In genomic region chr1:232806071-232806510, GRCh38 we compare ENCODE assay signal across 8 cellular contexts. TPM values are rescaled to one million over a fixed set of nuclear protein-coding genes. Genes with fewer than 3 reads are reported as not detected.
DNase-seq lines count a peak whose midpoint lies in the region; ATAC-seq and TF ChIP-seq lines count a peak whose summit lies in the region.

No MANE protein-coding gene starts in this region.

- no peak for DNase-seq in heart right ventricle
- DNase-seq in Right ventricle myocardium superior, result no peak
- DNase-seq in mesenchymal stem cell, result no peak
- no peak for DNase-seq in uterus
- DNase-seq in NCI-H1105 (lab: John Stamatoyannopoulos, UW), result no peak
- DNase-seq in hippocampal formation (lab: John Stamatoyannopoulos, UW), result no peak

- peak overlapping the region; percentile 67 for H3K4me2 ChIP-seq in mesenchymal stem cell (ENCODE audit: low read length, poor library complexity, severe bottlenecking)

- no peak overlapping the region for H2BK5ac ChIP-seq in mesenchymal stem cell (ENCODE audit: low read depth, low read length, poor library complexity, severe bottlenecking)

- H2BK15ac ChIP-seq in mesenchymal stem cell (ENCODE audit: low read depth, poor library complexity, severe bottlenecking), result peak overlapping the region; percentile 69

- H3K27me3 ChIP-seq in heart right ventricle (no peaks in the 10 kb centered on the region), mesenchymal stem cell (ENCODE audit: control insufficient read depth in 1 of 2, insufficient read depth in 1 of 2, low read length in 2 of 2) (no peaks in the 10 kb centered on the region), uterus (no peaks in the 10 kb centered on the region)

- H3K9me3 ChIP-seq in heart right ventricle, result peaks cover 0 to 19% (median 0%) of the 10 kb centered on the region in 11 donors
- H3K9me3 ChIP-seq in mesenchymal stem cell (ENCODE audit: control insufficient read depth, low read length), result no peaks in the 10 kb centered on the region
- H3K9me3 ChIP-seq in uterus, result no peaks in the 10 kb centered on the region

- 51 to 54% methylated on average over 4 of the region's 4 CpGs for WGBS in heart right ventricle, 2 donors
- WGBS in mesenchymal stem cell, result 75% methylated on average over 4 of the region's 4 CpGs

- no peak overlapping the region for H3K23ac ChIP-seq in mesenchymal stem cell (ENCODE audit: low read length in 2 of 2)

- intact Hi-C loops in heart right ventricle (cut with DNase I) (loop anchor here in 6 of 10 donors (5.0 to 10.0 kb wide), 5 partner anchors 139 to 174 kb away; partner anchors contain the start of genes NTPCR (in 4 of the 6) and SIPA1L2 (in 4 of the 6)), Right ventricle myocardium superior (cut with DNase I) (no loop called here), uterus (cut with DNase I; ENCODE audit: low total_unique reads) (no loop called here)

- H3K36me3 Mint-ChIP-seq in brain, result no peaks in the 10 kb centered on the region

- peak overlapping the region in 9 of 10 donors; percentile 90 to 98 (median 94) for H3K27ac ChIP-seq in heart right ventricle
- peak overlapping the region; percentile 51 for H3K27ac ChIP-seq in mesenchymal stem cell (ENCODE audit: low read length, poor library complexity, severe bottlenecking)
- H3K27ac ChIP-seq in uterus, result peak overlapping the region; percentile 73 to 83

- peak overlapping the region; percentile 90 to 95 for H3K18ac ChIP-seq in mesenchymal stem cell (ENCODE audit: low read depth in 1 of 2, low read length in 2 of 2)

- H4K8ac ChIP-seq in mesenchymal stem cell (ENCODE audit: low read length), result peak overlapping the region; percentile 98

- H3K79me1 ChIP-seq in mesenchymal stem cell (replicated peaks; ENCODE audit: low read length, poor library complexity, severe bottlenecking), result peaks cover 2% of the 10 kb centered on the region

- ATAC-seq in heart right ventricle (peak in 1 of 8 donors; percentile 7), Right ventricle myocardium superior (ENCODE audit: poor library complexity) (no peak), GM18909 (IDR thresholded peaks at IDR 0.05; ENCODE audit: poor library complexity, unreplicated experiment) (no peak)

- no peaks in the 10 kb centered on the region for H3K36me3 ChIP-seq in heart right ventricle
- peaks cover 0 to 5% of the 10 kb centered on the region in 2 experiments for H3K36me3 ChIP-seq in mesenchymal stem cell (ENCODE audit: control insufficient read depth in 1 of 2, insufficient read depth in 2 of 2, low read depth in 1 of 2, low read length in 2 of 2)
- no peaks in the 10 kb centered on the region for H3K36me3 ChIP-seq in uterus

- H3K4me1 ChIP-seq in heart right ventricle (peaks cover 0 to 63% (median 55%) of the 10 kb centered on the region in 9 donors), mesenchymal stem cell (ENCODE audit: control insufficient read depth, insufficient read depth, low read depth, low read length) (peaks cover 6% of the 10 kb centered on the region), uterus (no peaks in the 10 kb centered on the region)

- peak overlapping the region; percentile 75 for H2AFZ ChIP-seq in mesenchymal stem cell (ENCODE audit: low read depth, low read length)

- TF ChIP-seq POLR2A in uterus (IDR thresholded peaks at IDR 0.05), result no peak

- TF ChIP-seq CTCF in heart right ventricle (IDR thresholded peaks at IDR 0.05) (no peak), brain (conservative IDR thresholded peaks at IDR 0.05) (no peak), uterus (IDR thresholded peaks at IDR 0.05) (no peak)

- H2AK5ac ChIP-seq in mesenchymal stem cell (ENCODE audit: low read length, severe bottlenecking), result peak overlapping the region; percentile 78

- peak overlapping the region in 4 of 5 experiments; percentile 2 to 76 (median 46) for H3K27ac Mint-ChIP-seq in brain

- peak overlapping the region; percentile 85 for H2BK120ac ChIP-seq in mesenchymal stem cell (ENCODE audit: low read depth, low read length)

- peak overlapping the region; percentile 63 to 87 for H3K4ac ChIP-seq in mesenchymal stem cell (ENCODE audit: low read depth in 1 of 2, low read length in 2 of 2)

- peak overlapping the region; percentile 92 for H3K9ac ChIP-seq in mesenchymal stem cell (ENCODE audit: low read length)

- H3K4me3 ChIP-seq in heart right ventricle (peak overlapping the region; percentile 69 to 87 (median 78)), mesenchymal stem cell (ENCODE audit: insufficient read depth in 1 of 2, low read depth in 1 of 2, low read length in 2 of 2) (peak overlapping the region; percentile 70 to 79), uterus (peak overlapping the region; percentile 62 to 64)

- peak overlapping the region; percentile 65 to 91 (median 83) for H3K4me3 Mint-ChIP-seq in brain

- H4K91ac ChIP-seq in mesenchymal stem cell (ENCODE audit: low read length), result peak overlapping the region; percentile 93

- no peak overlapping the region for H3K14ac ChIP-seq in mesenchymal stem cell (ENCODE audit: low read length in 2 of 2)

- H3K27me3 Mint-ChIP-seq in brain, result peaks cover 29% of the 10 kb centered on the region

- H3K4me1 Mint-ChIP-seq in brain, result peaks cover 30% of the 10 kb centered on the region

- H3K9me3 Mint-ChIP-seq in brain, result peaks cover 0 to 10% (median 5%) of the 10 kb centered on the region in 5 experiments

- H2BK12ac ChIP-seq in mesenchymal stem cell (ENCODE audit: low read length in 2 of 2), result peak overlapping the region; percentile 18 to 39

RNA-seq across cellular contexts. Expression of gene MAP10, which starts 0.9 kb away (rescaled TPM):
- total RNA-seq in heart right ventricle (1 to 10 TPM; 2.5 to 4.8 (median 3.9) TPM), Right ventricle myocardium superior (2.8 TPM), uterus (1 to 10 TPM in 3 of 4 donors, under 1 TPM in 1; 0.59 to 5.0 (median 2.7) TPM)
- polyA plus RNA-seq in heart right ventricle (1 to 10 TPM; 1.1 to 1.8 TPM), brain (ENCODE audit: insufficient read depth, low read depth, low replicate concordance) (1.1 TPM)
- polyA plus RNA-seq in mesenchymal stem cell (2013, experiment 1 of 2), result 0.69 TPM
- 0.66 TPM for polyA plus RNA-seq in mesenchymal stem cell (2013, experiment 2 of 2)

Comparison
In these comparisons a context has a peak if more than half of its experiments do, and no peak if none do; other contexts are left out.
1. intact Hi-C loops: an anchor here in heart right ventricle (5.0 to 10.0 kb wide); none called in Right ventricle myocardium superior and uterus.